13 cellular contexts compared by ENCODE assay signal in the genomic region with DNA sequence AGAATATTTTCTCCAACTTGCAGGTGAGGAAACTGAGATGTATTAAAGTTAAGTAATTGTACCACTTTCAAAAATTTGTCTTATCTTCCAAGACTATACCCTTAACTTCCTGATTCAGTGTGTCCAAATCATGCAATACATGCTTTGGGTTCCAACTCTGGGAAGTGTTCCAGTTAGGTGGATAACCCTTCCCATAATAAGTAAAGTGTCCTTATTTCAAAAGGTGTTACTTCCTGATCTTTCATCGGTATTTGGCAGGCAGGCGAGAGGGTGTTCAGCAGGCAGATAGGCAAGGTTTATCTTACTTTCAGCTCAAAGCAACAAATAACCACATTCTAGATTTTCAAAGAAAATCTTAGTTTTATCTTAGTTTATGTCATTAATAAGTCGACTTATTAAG. TPM values are rescaled to one million over a fixed set of nuclear protein-coding genes. Genes with fewer than 3 reads are reported as not detected.
"Had no signal": no experiment of that assay in that cellular context is flagged by ENCODE, and none has a peak within 500 bp of the region (broad histone marks: within the 10 kb centered on the region; RNA-seq: fewer than 3 reads in every experiment).

No MANE protein-coding gene starts in this region.

- ATAC-seq: natural killer cell; stimulated activated naive CD8-positive, alpha-beta T cell treated with anti-CD3 and anti-CD28 coated beads, Interleukin-15, amount 100 ng/mL, for 72 hours had no signal

- H3K9me3 Mint-ChIP-seq: activated naive CD4-positive, alpha-beta T cell treated with anti-CD3 and anti-CD28 coated beads, Interleukin-2, amount 50 U/mL, for 24 hours; WTC11 had no signal

- H3K4me1 ChIP-seq: prostate gland had no signal

- H3K27me3 ChIP-seq: body of pancreas, tibial artery had no signal

- DNase-seq: activated gamma-delta T cell treated with Interleukin-2 at 50 U/mL for 16 hours; activated T-cell treated with anti-CD3 and anti-CD28 coated beads, Interleukin-2, amount 50 U/mL, for 1 hour; esophagus squamous epithelium; kidney; natural killer cell; stimulated activated CD4-positive, alpha-beta T cell treated with anti-CD3 and anti-CD28 coated beads, Interleukin-4, amount 100 ng/mL, for 4 hours; stimulated activated naive CD8-positive, alpha-beta T cell treated with anti-CD3 and anti-CD28 coated beads, Interleukin-15, amount 100 ng/mL, for 72 hours; T-helper 1 cell; tibial artery had no signal

- H3K36me3 ChIP-seq: esophagus squamous epithelium, prostate gland had no signal

- H3K4me3 ChIP-seq: body of pancreas, esophagus squamous epithelium, prostate gland, tibial artery had no signal

- H3K36me3 Mint-ChIP-seq: activated naive CD4-positive, alpha-beta T cell treated with anti-CD3 and anti-CD28 coated beads, Interleukin-2, amount 50 U/mL, for 24 hours; natural killer cell; WTC11 had no signal

- H3K27ac ChIP-seq: esophagus squamous epithelium, prostate gland had no signal

- H3K27ac Mint-ChIP-seq: activated naive CD4-positive, alpha-beta T cell treated with anti-CD3 and anti-CD28 coated beads, Interleukin-2, amount 50 U/mL, for 24 hours; natural killer cell; stimulated activated naive CD8-positive, alpha-beta T cell treated with anti-CD3 and anti-CD28 coated beads, Interleukin-15, amount 100 ng/mL, for 72 hours; WTC11 had no signal

- H3K27me3 Mint-ChIP-seq: stimulated activated naive CD8-positive, alpha-beta T cell treated with anti-CD3 and anti-CD28 coated beads, Interleukin-15, amount 100 ng/mL, for 72 hours had no signal

- H3K9me3 ChIP-seq: body of pancreas, esophagus squamous epithelium, prostate gland, tibial artery had no signal

- H3K4me1 Mint-ChIP-seq: activated naive CD4-positive, alpha-beta T cell treated with anti-CD3 and anti-CD28 coated beads, Interleukin-2, amount 50 U/mL, for 24 hours; natural killer cell; stimulated activated naive CD8-positive, alpha-beta T cell treated with anti-CD3 and anti-CD28 coated beads, Interleukin-15, amount 100 ng/mL, for 72 hours had no signal

- H3K4me3 Mint-ChIP-seq: activated naive CD4-positive, alpha-beta T cell treated with anti-CD3 and anti-CD28 coated beads, Interleukin-2, amount 50 U/mL, for 24 hours; natural killer cell; stimulated activated naive CD8-positive, alpha-beta T cell treated with anti-CD3 and anti-CD28 coated beads, Interleukin-15, amount 100 ng/mL, for 72 hours; WTC11 had no signal

RNA-seq across cellular contexts. Expression of gene ARHGAP44, which starts 46.3 kb away (rescaled TPM):
- total RNA-seq: natural killer cell had no signal
